In genomic region chr1:117632269-117633067, GRCh38 we compare ENCODE assay signal across 14 cellular contexts. TPM values are rescaled to one million over a fixed set of nuclear protein-coding genes. Genes with fewer than 3 reads are reported as not detected.
A peak's percentile ranks its signal among the peaks of the same experiment; 100 is the strongest.
DNase-seq lines count a peak whose midpoint lies in the region; ATAC-seq, FAIRE-seq and TF ChIP-seq lines count a peak whose summit lies in the region.
"Had no signal": no experiment of that assay in that cellular context is flagged by ENCODE, and none has a peak within 500 bp of the region (broad histone marks: within the 10 kb centered on the region; RNA-seq: fewer than 3 reads in every experiment).

No MANE protein-coding gene starts in this region.

- no peak for FAIRE-seq in pancreas (lab: Jason Lieb, UNC)

- ATAC-seq in GM18502 (IDR thresholded peaks at IDR 0.05; ENCODE audit: poor library complexity, unreplicated experiment) (peak; percentile 44), HG02588 (IDR thresholded peaks at IDR 0.05; ENCODE audit: unreplicated experiment) (peak; percentile 48), PC-3 (peak; percentile 58), pancreas (peak; percentile 64 to 70 (median 68)), HG03139 (IDR thresholded peaks at IDR 0.05; ENCODE audit: unreplicated experiment) (no peak)
- no peak for ATAC-seq in naive thymus-derived CD4-positive, alpha-beta T cell
- ATAC-seq: heart right ventricle had no signal

- peaks cover 6% of the 10 kb centered on the region for H3F3A ChIP-seq in PC-3 (ENCODE audit: low read length, unreplicated experiment)

- H3K9me3 ChIP-seq in PC-3 (ENCODE audit: low read length) (no peaks in the 10 kb centered on the region), pancreas (no peaks in the 10 kb centered on the region)
- no peaks in the 10 kb centered on the region for H3K9me3 ChIP-seq in naive thymus-derived CD4-positive, alpha-beta T cell (ENCODE audit: control insufficient read depth in 2 of 3, low read length in 3 of 3)
- H3K9me3 ChIP-seq: HAP-1, heart right ventricle had no signal

- intact Hi-C loops in PC-3 (cut with micrococcal nuclease) (no loop called here), pancreas (cut with DNase I) (no loop called here)
- intact Hi-C loops in naive thymus-derived CD4-positive, alpha-beta T cell (cut with micrococcal nuclease) = no loop called here

- H3K27me3 ChIP-seq in PC-3 (ENCODE audit: low read length) (no peaks in the 10 kb centered on the region), pancreas (no peaks in the 10 kb centered on the region)
- no peaks in the 10 kb centered on the region for H3K27me3 ChIP-seq in naive thymus-derived CD4-positive, alpha-beta T cell (ENCODE audit: control insufficient read depth in 2 of 2, insufficient read depth in 2 of 2, low read length in 2 of 2)
- H3K27me3 ChIP-seq: heart right ventricle had no signal

- H3K4me3 ChIP-seq in PC-3 (ENCODE audit: low read length) (peak overlapping the region; percentile 30; the same call in 1 of the 2 replicates), pancreas (peak overlapping the region in 1 of 4 donors; percentile 10)
- no peak overlapping the region for H3K4me3 ChIP-seq in naive thymus-derived CD4-positive, alpha-beta T cell (ENCODE audit: low read length)
- H3K4me3 ChIP-seq: dorsolateral prefrontal cortex, HAP-1, heart right ventricle had no signal

- peak overlapping the region; percentile 44; the same call in 1 of the 2 replicates for H3K9ac ChIP-seq in PC-3 (ENCODE audit: low read length)

- H3K27ac ChIP-seq in PC-3 (ENCODE audit: low read length) (peak overlapping the region; percentile 88), pancreas (peak overlapping the region; percentile 63 to 83 (median 70))
- no peak overlapping the region for H3K27ac ChIP-seq in naive thymus-derived CD4-positive, alpha-beta T cell (ENCODE audit: low read depth, low read length)
- H3K27ac ChIP-seq: dorsolateral prefrontal cortex, heart right ventricle had no signal

- DNase-seq in PC-3 = peak; percentile 78
- DNase-seq in pancreas = peak in 3 of 6 donors; percentile 57 to 78 (median 69)
- no peak for DNase-seq in naive thymus-derived CD4-positive, alpha-beta T cell
- no peak for DNase-seq in LoVo (ENCODE audit: low spot score)
- DNase-seq: dorsolateral prefrontal cortex, GDM1, heart right ventricle, IMR-90, SHP77 treated with DMSO at 0.1 percent for 48 hours had no signal

- no peaks in the 10 kb centered on the region for H3K9me2 ChIP-seq in PC-3 (replicated peaks; ENCODE audit: low read length)

- TF ChIP-seq CTCF in PC-3 (conservative IDR thresholded peaks at IDR 0.05; ENCODE audit: low read depth, low read length) (no peak), pancreas (IDR thresholded peaks at IDR 0.05) (no peak)

- no TSS peak for BruUV-seq in PC-3 (replicated peaks; lab: Mats Ljungman, UMichigan)

- H4K20me1 ChIP-seq in PC-3 (ENCODE audit: low read length) = no peaks in the 10 kb centered on the region

- H3K79me2 ChIP-seq in PC-3 (ENCODE audit: low read length) = no peaks in the 10 kb centered on the region

- WGBS in pancreas, 2 donors = 25 to 29% methylated on average over 6 of the region's 6 CpGs

- H3K9me3 Mint-ChIP-seq in naive thymus-derived CD4-positive, alpha-beta T cell = no peaks in the 10 kb centered on the region
- H3K9me3 Mint-ChIP-seq: neural crest cell had no signal

- POLR2A ChIA-PET in PC-3 (lab: Charles Lee; ENCODE audit: unreplicated experiment) = interaction anchor here (0.6 kb wide), 1 partner anchor 23 kb away, joined by 4 read pairs; no protein-coding TSS in a partner anchor
- POLR2A ChIA-PET in naive thymus-derived CD4-positive, alpha-beta T cell (lab: Charles Lee) = no interaction called here

- H3K4me2 ChIP-seq in PC-3 (ENCODE audit: low read length) = peak overlapping the region; percentile 68

- peak overlapping the region; percentile 21 for H2AFZ ChIP-seq in PC-3 (ENCODE audit: low read length)

- H3K27ac Mint-ChIP-seq in naive thymus-derived CD4-positive, alpha-beta T cell = peak overlapping the region in 1 of 9 donors; percentile 37

- peaks cover 0 to 20% (median 4%) of the 10 kb centered on the region in 5 donors for H3K36me3 Mint-ChIP-seq in naive thymus-derived CD4-positive, alpha-beta T cell

- peaks cover 65% of the 10 kb centered on the region for H3K4me1 ChIP-seq in PC-3 (ENCODE audit: insufficient read depth, low read length)
- H3K4me1 ChIP-seq in pancreas = peaks cover 48 to 49% (median 48%) of the 10 kb centered on the region in 3 donors
- peaks cover 0 to 4% of the 10 kb centered on the region in 2 donors for H3K4me1 ChIP-seq in naive thymus-derived CD4-positive, alpha-beta T cell (ENCODE audit: control insufficient read depth in 2 of 2, insufficient read depth in 2 of 2, low read length in 2 of 2)
- H3K4me1 ChIP-seq: HAP-1 had no signal

- H3K36me3 ChIP-seq in PC-3 (ENCODE audit: low read depth, low read length) (no peaks in the 10 kb centered on the region), pancreas (no peaks in the 10 kb centered on the region)
- H3K36me3 ChIP-seq in naive thymus-derived CD4-positive, alpha-beta T cell (ENCODE audit: control insufficient read depth in 2 of 3, insufficient read depth in 3 of 3, low read length in 3 of 3) = no peaks in the 10 kb centered on the region
- H3K36me3 ChIP-seq: HAP-1, heart right ventricle had no signal

- H3K4me1 Mint-ChIP-seq in naive thymus-derived CD4-positive, alpha-beta T cell = peaks cover 10 to 47% (median 13%) of the 10 kb centered on the region in 7 donors
- H3K4me1 Mint-ChIP-seq: neural crest cell had no signal

- CTCF ChIA-PET in PC-3 (lab: Charles Lee) = interaction anchor here (1.0 kb wide), 1 partner anchor 127 kb away, joined by 4 read pairs; no protein-coding TSS in a partner anchor
- CTCF ChIA-PET in naive thymus-derived CD4-positive, alpha-beta T cell (lab: Charles Lee) = no interaction called here

- H3K4me3 Mint-ChIP-seq in naive thymus-derived CD4-positive, alpha-beta T cell = peak overlapping the region in 1 of 10 donors; percentile 21
- H3K4me3 Mint-ChIP-seq: neural crest cell had no signal

- peaks cover 4 to 43% (median 10%) of the 10 kb centered on the region in 5 donors for H3K27me3 Mint-ChIP-seq in naive thymus-derived CD4-positive, alpha-beta T cell

RNA-seq across cellular contexts. Expression of gene TENT5C, which starts 26.6 kb away (rescaled TPM):
- 2.2 and 2.4 TPM in 2 replicates for total RNA-seq in PC-3 (2014; rRNA removed)
- 10 to 100 TPM; 21.5 to 68.1 (median 38.3) TPM for total RNA-seq in pancreas
- polyA plus RNA-seq in pancreas = 10 to 100 TPM in 1 of 2 donors, 1 to 10 TPM in 1; 6.7 to 19.1 TPM
- total RNA-seq in naive thymus-derived CD4-positive, alpha-beta T cell = 10 to 100 TPM in 3 of 5 experiments, 1 to 10 TPM in 2; 3.7 to 47.0 (median 12.9) TPM
- polyA plus RNA-seq in naive thymus-derived CD4-positive, alpha-beta T cell = 1 to 10 TPM in 1 of 2 donors, under 1 TPM in 1; 0.91 to 1.6 TPM

Comparison
In these comparisons a context has a peak if more than half of its experiments do, and no peak if none do; other contexts are left out.
1. ATAC-seq: peak in GM18502 (single experiment), HG02588 (single experiment), PC-3 (single experiment) and pancreas (4 of 4); none in naive thymus-derived CD4-positive, alpha-beta T cell (single experiment) and HG03139 (single experiment).